ENCODE assay signal across 9 cellular contexts in the genomic region with DNA sequence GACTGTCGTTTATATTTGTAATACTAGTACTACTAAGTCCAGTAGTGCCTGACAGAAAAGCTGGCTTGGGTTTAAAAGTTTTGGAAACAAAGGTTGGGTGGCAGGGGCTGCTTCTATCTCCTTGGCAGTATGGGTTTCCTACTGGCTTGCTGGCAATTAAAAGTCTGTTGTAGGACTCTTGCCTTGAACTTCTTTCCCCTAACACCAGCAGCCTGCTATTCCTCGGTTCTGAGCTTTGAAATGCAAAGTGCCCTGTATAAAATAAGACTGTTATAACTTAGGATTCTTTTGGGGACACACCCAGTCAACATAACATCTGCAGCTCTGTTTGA. TPM values are rescaled to one million over a fixed set of nuclear protein-coding genes. Genes with fewer than 3 reads are reported as not detected.
DNase-seq lines count a peak whose midpoint lies in the region; ATAC-seq and TF ChIP-seq lines count a peak whose summit lies in the region.
"Had no signal": no experiment of that assay in that cellular context is flagged by ENCODE, and none has a peak within 500 bp of the region (broad histone marks: within the 10 kb centered on the region; RNA-seq: fewer than 3 reads in every experiment).

No MANE protein-coding gene starts in this region.

- H3K36me3 ChIP-seq in right atrium auricular region (no peaks in the 10 kb centered on the region), body of pancreas (replicated peaks in 1 of 2; ENCODE audit: insufficient read depth in 1 of 2, low read depth in 2 of 2) (no peaks in the 10 kb centered on the region), mesenchymal stem cell (ENCODE audit: control insufficient read depth in 1 of 2, insufficient read depth in 2 of 2, low read depth in 1 of 2, low read length in 2 of 2) (no peaks in the 10 kb centered on the region), vagina (no peaks in the 10 kb centered on the region)

- no peak for ATAC-seq in Right ventricle myocardium inferior
- no peak for ATAC-seq in body of pancreas
- no peak for ATAC-seq in GM18498 (IDR thresholded peaks at IDR 0.05; ENCODE audit: unreplicated experiment)

- intact Hi-C loops in Right ventricle myocardium inferior (cut with DNase I) (loop anchor here (10.0 kb wide), 2 partner anchors 55 to 285 kb away; a partner anchor contains a TSS), body of pancreas (cut with DNase I) (no loop called here), vagina (cut with DNase I) (no loop called here)

- TF ChIP-seq CTCF in right atrium auricular region (IDR thresholded peaks at IDR 0.05) (no peak), body of pancreas (IDR thresholded peaks at IDR 0.05) (no peak), vagina (IDR thresholded peaks at IDR 0.05) (no peak)

- H3K4me1 ChIP-seq in right atrium auricular region (peaks cover 0 to 35% of the 10 kb centered on the region in 2 donors), body of pancreas (peaks cover 46% of the 10 kb centered on the region), mesenchymal stem cell (ENCODE audit: control insufficient read depth, insufficient read depth, low read depth, low read length) (peaks cover 6% of the 10 kb centered on the region), vagina (peaks cover 54% of the 10 kb centered on the region)

- H2AFZ ChIP-seq in mesenchymal stem cell (ENCODE audit: low read depth, low read length), result no peak overlapping the region

- no peak overlapping the region for H2BK120ac ChIP-seq in mesenchymal stem cell (ENCODE audit: low read depth, low read length)

- peak overlapping the region; percentile 52 for H3K4me2 ChIP-seq in mesenchymal stem cell (ENCODE audit: low read length, poor library complexity, severe bottlenecking)

- H3K27me3 ChIP-seq in right atrium auricular region (no peaks in the 10 kb centered on the region), body of pancreas (no peaks in the 10 kb centered on the region), mesenchymal stem cell (ENCODE audit: control insufficient read depth in 1 of 2, insufficient read depth in 1 of 2, low read length in 2 of 2) (no peaks in the 10 kb centered on the region), vagina (no peaks in the 10 kb centered on the region)

- H2BK5ac ChIP-seq in mesenchymal stem cell (ENCODE audit: low read depth, low read length, poor library complexity, severe bottlenecking), result no peak overlapping the region

- H3K23ac ChIP-seq in mesenchymal stem cell (ENCODE audit: low read length in 2 of 2), result no peak overlapping the region

- H3K4me3 ChIP-seq in right atrium auricular region (peak overlapping the region; percentile 86 to 99), body of pancreas (no peak overlapping the region), mesenchymal stem cell (ENCODE audit: insufficient read depth in 1 of 2, low read depth in 1 of 2, low read length in 2 of 2) (peak overlapping the region in 1 of 2 experiments; percentile 99), vagina (peak overlapping the region; percentile 73 to 94)

- no peaks in the 10 kb centered on the region for H3K79me1 ChIP-seq in mesenchymal stem cell (replicated peaks; ENCODE audit: low read length, poor library complexity, severe bottlenecking)

- 9 to 13% methylated on average over 2 of the region's 2 CpGs for WGBS in body of pancreas, 2 donors
- whole genome bisulfite sequencing in mesenchymal stem cell, result 43% methylated on average over 1 of the region's 2 CpGs

- no peak overlapping the region for H4K8ac ChIP-seq in mesenchymal stem cell (ENCODE audit: low read length)

- no peak overlapping the region for H3K14ac ChIP-seq in mesenchymal stem cell (ENCODE audit: low read length in 2 of 2)

- H3K9ac ChIP-seq in mesenchymal stem cell (ENCODE audit: low read length), result peak overlapping the region; percentile 93

- TF ChIP-seq POLR2A in body of pancreas (IDR thresholded peaks at IDR 0.05) (no peak), vagina (IDR thresholded peaks at IDR 0.05) (no peak)

- H3K18ac ChIP-seq in mesenchymal stem cell (ENCODE audit: low read depth in 1 of 2, low read length in 2 of 2), result no peak overlapping the region

- H2AK5ac ChIP-seq in mesenchymal stem cell (ENCODE audit: low read length, severe bottlenecking), result no peak overlapping the region

- H3K27ac ChIP-seq in right atrium auricular region, result peak overlapping the region in 1 of 2 donors; percentile 91
- peak overlapping the region; percentile 63 to 96 (median 94) for H3K27ac ChIP-seq in body of pancreas
- no peak overlapping the region for H3K27ac ChIP-seq in mesenchymal stem cell (ENCODE audit: low read length, poor library complexity, severe bottlenecking)
- H3K27ac ChIP-seq in vagina, result peak overlapping the region; percentile 90

- H3K9me3 ChIP-seq in right atrium auricular region (no peaks in the 10 kb centered on the region), body of pancreas (no peaks in the 10 kb centered on the region), mesenchymal stem cell (ENCODE audit: control insufficient read depth, low read length) (no peaks in the 10 kb centered on the region), vagina (no peaks in the 10 kb centered on the region)

- DNase-seq in right atrium auricular region (ENCODE audit: low spot score), result no peak
- DNase-seq in Right ventricle myocardium inferior (ENCODE audit: missing footprints), result no peak
- DNase-seq in body of pancreas, result no peak
- DNase-seq in mesenchymal stem cell, result no peak
- no peak for DNase-seq in vagina (ENCODE audit: extremely low spot score in 2 of 2)
- DNase-seq in retina, result no peak
- DNase-seq in NCI-H1105 treated with DMSO at 0.1 percent for 48 hours (lab: John Stamatoyannopoulos, UW), result no peak

- H4K91ac ChIP-seq in mesenchymal stem cell (ENCODE audit: low read length), result no peak overlapping the region

- H3K4ac ChIP-seq in mesenchymal stem cell (ENCODE audit: low read depth in 1 of 2, low read length in 2 of 2), result peak overlapping the region in 1 of 2 experiments; percentile 42

- H2BK12ac ChIP-seq in mesenchymal stem cell (ENCODE audit: low read length in 2 of 2), result no peak overlapping the region

- H2BK15ac ChIP-seq in mesenchymal stem cell (ENCODE audit: low read depth, poor library complexity, severe bottlenecking), result no peak overlapping the region

RNA-seq across cellular contexts. Expression of a gene that starts 1.3 kb away (rescaled TPM):
- total RNA-seq in right atrium auricular region (10 to 100 TPM; 10.6 to 10.7 TPM), Right ventricle myocardium inferior (10.4 TPM), body of pancreas (10 to 100 TPM; 10.2 to 15.0 TPM), vagina (20.9 TPM)
- polyA plus RNA-seq in mesenchymal stem cell (2013, experiment 1 of 2), result 5.2 TPM
- 5.0 TPM for polyA plus RNA-seq in mesenchymal stem cell (2013, experiment 2 of 2)

RNA-seq across cellular contexts. Expression of a gene that starts 18.7 kb away (rescaled TPM):
- 1 to 10 TPM; 2.0 to 4.2 TPM for total RNA-seq in right atrium auricular region
- 34.3 TPM for total RNA-seq in Right ventricle myocardium inferior
- not detected for total RNA-seq in body of pancreas
- polyA plus RNA-seq in mesenchymal stem cell (2013, experiment 1 of 2), result not detected
- not detected for polyA plus RNA-seq in mesenchymal stem cell (2013, experiment 2 of 2)
- total RNA-seq in vagina, result 3.7 TPM
- total RNA-seq: T-helper 2 cell treated with Interferon-gamma antibody and Interleukin-4, amounts not matched to agents 100 ng/mL and 5 ng/mL, for 36 hours had no signal

Comparison
In these comparisons a context has a peak if more than half of its experiments do, and no peak if none do; other contexts are left out.
1. H3K4me3 ChIP-seq: peak in right atrium auricular region (2 of 2) and vagina (2 of 2); none in body of pancreas (0 of 2).